Comparison of ENCODE assay signal across 27 cellular contexts in genomic region chr14:90508073-90508472, GRCh38.
"Had no signal": no experiment of that assay in that cellular context is flagged by ENCODE, and none has a peak within 500 bp of the region (broad histone marks: within the 10 kb centered on the region; RNA-seq: fewer than 3 reads in every experiment).

No MANE protein-coding gene starts in this region.

- H3K4me1 ChIP-seq: SJSA1 had no signal

- H3K27me3 ChIP-seq: brain microvascular endothelial cell, cardiac muscle cell, SJSA1 had no signal

- H3K9ac ChIP-seq: KMS-11 had no signal

- H3K9me3 Mint-ChIP-seq: activated CD4-positive, alpha-beta T cell treated with anti-CD3 and anti-CD28 coated beads, Interleukin-2, amount 10 ng/mL, durations not matched to agents 24 days and 14 days; activated naive CD4-positive, alpha-beta T cell treated with anti-CD3 and anti-CD28 coated beads, Interleukin-2, amount 50 U/mL, for 72 hours; activated naive CD8-positive, alpha-beta T cell treated with anti-CD3 and anti-CD28 coated beads, Interleukin-2, amount 50 U/mL, for 24 hours; activated T-cell treated with anti-CD3 and anti-CD28 coated beads, Interleukin-2, amount 50 U/mL, for 24 hours; activated T-helper 1 cell treated with anti-CD3 and anti-CD28 coated beads, Interleukin-12 subunit alpha, Interleukin-12 subunit beta, Interleukin-2, Interleukin-4 antibody, amounts not matched to agents 30 ng/mL and 10 ng/mL and 1 ng/mL, durations not matched to agents 14 hours and 24 hours and 36 hours; T-helper 1 cell treated with Interleukin-12 subunit alpha and Interleukin-12 subunit beta and Interleukin-4 antibody, amounts not matched to agents 30 μg/mL and 1 μg/mL, for 36 hours; WTC11 had no signal

- H3K4me2 ChIP-seq: KMS-11 had no signal

- H3K9me3 ChIP-seq: SJSA1 had no signal

- DNase-seq: activated CD4-positive, alpha-beta T cell treated with anti-CD3 and anti-CD28 coated beads, Interleukin-2, amount 10 ng/mL, durations not matched to agents 24 days and 14 days; activated CD4-positive, alpha-beta T cell treated with anti-CD3 and anti-CD28 coated beads, Interleukin-2, amount 50 U/mL, for 48 hours; activated CD4-positive, CD25-positive, alpha-beta regulatory T cell treated with anti-CD3 and anti-CD28 coated beads, Interleukin-2, amount 50 U/mL, for 72 hours; activated CD8-positive, alpha-beta memory T cell treated with anti-CD3 and anti-CD28 coated beads, Interleukin-2, amount 10 ng/mL, durations not matched to agents 7 days and 5 days; activated effector memory CD4-positive, alpha-beta T cell treated with Interleukin-2 at 50 U/mL for 16 hours; activated naive CD4-positive, alpha-beta T cell; activated naive CD8-positive, alpha-beta T cell treated with anti-CD3 and anti-CD28 coated beads, Interleukin-2, amount 50 U/mL, for 24 hours; activated T-cell treated with anti-CD3 and anti-CD28 coated beads, Interleukin-2, amount 50 U/mL, for 24 hours; amygdala; brain microvascular endothelial cell; cerebellar nuclear complex; NCI-H1092 treated with DMSO at 0.1 percent for 48 hours; NCI-H1436; NCI-H1694 treated with DMSO at 0.1 percent for 48 hours; NCI-H2029 treated with DMSO at 0.1 percent for 48 hours; NCI-H345; NCI-H82; SHP77; SW 1271 had no signal

- H3K4me3 ChIP-seq: cardiac muscle cell, SJSA1 had no signal

- H3K27ac ChIP-seq: brain microvascular endothelial cell, cardiac muscle cell, KMS-11, SJSA1 had no signal

- H3K4me3 Mint-ChIP-seq: activated CD4-positive, alpha-beta T cell treated with anti-CD3 and anti-CD28 coated beads, Interleukin-2, amount 10 ng/mL, durations not matched to agents 24 days and 14 days; activated CD8-positive, alpha-beta memory T cell treated with anti-CD3 and anti-CD28 coated beads, Interleukin-2, amount 10 ng/mL, durations not matched to agents 7 days and 5 days; activated naive CD8-positive, alpha-beta T cell treated with anti-CD3 and anti-CD28 coated beads, Interleukin-2, amount 50 U/mL, for 24 hours; activated T-cell treated with anti-CD3 and anti-CD28 coated beads, Interleukin-2, amount 50 U/mL, for 24 hours; activated T-helper 1 cell treated with anti-CD3 and anti-CD28 coated beads, Interleukin-12 subunit alpha, Interleukin-12 subunit beta, Interleukin-2, Interleukin-4 antibody, amounts not matched to agents 30 ng/mL and 10 ng/mL and 1 ng/mL, durations not matched to agents 14 hours and 24 hours and 36 hours; T-helper 1 cell treated with Interleukin-12 subunit alpha and Interleukin-12 subunit beta and Interleukin-4 antibody, amounts not matched to agents 30 μg/mL and 1 μg/mL, for 36 hours; WTC11 had no signal

- H3K4me1 Mint-ChIP-seq: activated CD4-positive, alpha-beta T cell treated with anti-CD3 and anti-CD28 coated beads, Interleukin-2, amount 10 ng/mL, durations not matched to agents 24 days and 14 days; activated CD8-positive, alpha-beta memory T cell treated with anti-CD3 and anti-CD28 coated beads, Interleukin-2, amount 10 ng/mL, durations not matched to agents 7 days and 5 days had no signal

- H3K27ac Mint-ChIP-seq: activated CD4-positive, alpha-beta T cell treated with anti-CD3 and anti-CD28 coated beads, Interleukin-2, amount 10 ng/mL, durations not matched to agents 24 days and 14 days; activated CD8-positive, alpha-beta memory T cell treated with anti-CD3 and anti-CD28 coated beads, Interleukin-2, amount 10 ng/mL, durations not matched to agents 7 days and 5 days; activated naive CD4-positive, alpha-beta T cell treated with anti-CD3 and anti-CD28 coated beads, Interleukin-2, amount 50 U/mL, for 72 hours; activated naive CD8-positive, alpha-beta T cell treated with anti-CD3 and anti-CD28 coated beads, Interleukin-2, amount 50 U/mL, for 24 hours; activated T-cell treated with anti-CD3 and anti-CD28 coated beads, Interleukin-2, amount 50 U/mL, for 24 hours; activated T-helper 1 cell treated with anti-CD3 and anti-CD28 coated beads, Interleukin-12 subunit alpha, Interleukin-12 subunit beta, Interleukin-2, Interleukin-4 antibody, amounts not matched to agents 30 ng/mL and 10 ng/mL and 1 ng/mL, durations not matched to agents 14 hours and 24 hours and 36 hours; T-helper 1 cell treated with Interleukin-12 subunit alpha and Interleukin-12 subunit beta and Interleukin-4 antibody, amounts not matched to agents 30 μg/mL and 1 μg/mL, for 36 hours had no signal

- H3K36me3 Mint-ChIP-seq: activated CD8-positive, alpha-beta memory T cell treated with anti-CD3 and anti-CD28 coated beads, Interleukin-2, amount 10 ng/mL, durations not matched to agents 7 days and 5 days; activated naive CD4-positive, alpha-beta T cell treated with anti-CD3 and anti-CD28 coated beads, Interleukin-2, amount 50 U/mL, for 72 hours; WTC11 had no signal

- ATAC-seq: activated CD8-positive, alpha-beta memory T cell treated with anti-CD3 and anti-CD28 coated beads, Interleukin-2, amount 10 ng/mL, durations not matched to agents 7 days and 5 days; activated naive CD4-positive, alpha-beta T cell treated with anti-CD3 and anti-CD28 coated beads, Interleukin-2, amount 50 U/mL, for 72 hours; activated naive CD8-positive, alpha-beta T cell treated with anti-CD3 and anti-CD28 coated beads, Interleukin-2, amount 50 U/mL, for 24 hours; SK-N-SH treated with all-trans-retinoic acid at 6 μM for 48 hours; WTC11 had no signal

- H3K36me3 ChIP-seq: brain microvascular endothelial cell, cardiac muscle cell, SJSA1 had no signal
